8 cellular contexts compared by ENCODE assay signal in the genomic region with DNA sequence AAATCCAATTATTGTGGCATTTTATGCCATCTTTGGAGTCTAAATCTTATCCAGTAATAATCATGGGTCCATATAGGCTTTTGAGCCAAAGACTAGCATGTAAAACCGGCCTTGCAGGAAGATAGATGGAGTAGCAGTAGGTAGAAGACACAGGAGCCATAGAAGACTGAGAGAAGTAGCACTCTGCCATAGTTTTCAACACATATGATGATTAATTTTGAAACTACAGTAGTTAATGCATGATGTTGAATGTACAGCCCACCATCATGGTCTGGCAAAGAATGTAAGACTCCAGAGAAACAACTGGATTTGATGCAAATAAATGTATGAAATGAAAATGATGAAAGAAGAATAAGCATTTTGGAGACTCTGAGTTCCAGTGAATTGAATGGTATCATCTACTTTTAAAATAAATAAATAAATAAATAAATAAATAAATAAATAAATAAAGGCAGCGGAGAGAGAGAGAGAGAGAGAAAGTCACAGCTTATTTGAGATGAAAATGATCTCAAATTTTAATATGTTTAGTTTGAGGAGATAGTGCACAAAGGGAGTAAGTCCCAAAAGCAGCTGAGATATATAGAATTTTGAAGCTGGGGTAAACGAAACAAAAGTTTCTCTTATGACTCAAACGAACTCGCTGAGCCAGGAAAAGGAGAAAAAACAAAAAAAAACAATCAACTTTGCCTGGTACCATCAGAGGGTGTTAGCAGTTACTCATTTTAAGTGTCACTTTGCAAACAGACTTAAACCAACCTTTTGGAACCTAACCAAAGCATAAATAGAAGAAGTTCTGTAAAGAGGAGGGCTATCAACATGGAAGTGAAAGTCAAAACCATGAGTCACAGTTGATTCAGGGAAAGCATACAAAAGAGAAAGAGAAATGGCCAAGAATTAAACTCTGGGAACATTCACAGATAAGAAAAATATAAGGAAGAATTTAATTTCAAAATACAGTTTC.
DNase-seq lines count a peak whose midpoint lies in the region; ATAC-seq lines count a peak whose summit lies in the region.

No MANE protein-coding gene starts in this region.

- ATAC-seq in GM18861 (IDR thresholded peaks at IDR 0.05; ENCODE audit: unreplicated experiment) (peak; percentile 95), HG02852 (IDR thresholded peaks at IDR 0.05; ENCODE audit: unreplicated experiment) (peak; percentile 92), esophagus mucosa (peak; percentile 74)

- H3K4me3 ChIP-seq in H7 (ENCODE audit: insufficient read depth, low read depth, low read length): no peak overlapping the region

- no peaks in the 10 kb centered on the region for H3K36me3 ChIP-seq in H7 (replicated peaks; ENCODE audit: control insufficient read depth, insufficient read depth, low read length)

- DNase-seq in NCI-H69 (lab: John Stamatoyannopoulos, UW) (peak; percentile 14), putamen (ENCODE audit: low spot score) (peak; percentile 16), GOT3 (lab: John Stamatoyannopoulos, UW) (no peak), H7 (no peak)
- no peak for DNase-seq in activated CD4-positive, alpha-beta T cell treated with anti-CD3 and anti-CD28 coated beads for 48 hours

- H3K27me3 ChIP-seq in H7 (ENCODE audit: control insufficient read depth, insufficient read depth, low read length): no peaks in the 10 kb centered on the region

Comparison
In these comparisons a context has a peak if more than half of its experiments do, and no peak if none do; other contexts are left out.
1. DNase-seq: peak in NCI-H69 (single experiment) and putamen (single experiment); none in GOT3 (single experiment), activated CD4-positive, alpha-beta T cell treated with anti-CD3 and anti-CD28 coated beads for 48 hours (single experiment) and H7 (single experiment).
2. Peak in every context shown above with its lines, with median percentiles within 50 percentile points of each other: ATAC-seq.